In the genomic region with DNA sequence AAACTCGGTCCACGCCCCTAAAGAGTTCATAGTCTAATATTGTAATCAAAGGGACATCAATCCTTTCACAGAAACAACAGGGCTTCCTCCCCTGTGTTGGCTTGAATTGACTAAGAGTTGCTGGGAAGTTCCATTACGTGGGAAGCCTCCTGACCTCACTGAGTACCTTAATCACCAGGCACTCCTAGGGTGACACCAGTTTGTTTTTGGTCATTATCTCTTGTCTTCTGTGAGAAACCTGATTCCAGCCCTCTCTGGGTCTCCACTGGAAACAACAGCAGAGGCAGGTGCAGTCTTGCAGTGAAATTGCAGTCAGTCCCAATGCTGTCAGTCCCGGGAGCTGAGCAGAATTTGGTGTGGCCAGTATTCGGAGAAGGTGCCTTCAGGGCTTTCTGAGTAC, we compare ENCODE assay signal across 25 cellular contexts. TPM values are rescaled to one million over a fixed set of nuclear protein-coding genes. Genes with fewer than 3 reads are reported as not detected.
DNase-seq lines count a peak whose midpoint lies in the region; ATAC-seq and TF ChIP-seq lines count a peak whose summit lies in the region.
"Had no signal": no experiment of that assay in that cellular context is flagged by ENCODE, and none has a peak within 500 bp of the region (broad histone marks: within the 10 kb centered on the region; RNA-seq: fewer than 3 reads in every experiment).

No MANE protein-coding gene starts in this region.

- H3K4me3 ChIP-seq in neural progenitor cell (no peak overlapping the region), adrenal gland (no peak overlapping the region)
- H3K4me3 ChIP-seq: GM12878, testis had no signal

- H3K36me3 ChIP-seq in neural progenitor cell (peaks cover 3% of the 10 kb centered on the region), adrenal gland (replicated peaks in 1 of 2) (no peaks in the 10 kb centered on the region)

- H3K27me3 Mint-ChIP-seq in neural progenitor cell (ENCODE audit: insufficient read depth, low read depth), result peaks cover 12% of the 10 kb centered on the region

- no peak for ATAC-seq in HG03159 (IDR thresholded peaks at IDR 0.05; ENCODE audit: unreplicated experiment)
- ATAC-seq: GM12878; naive thymus-derived CD4-positive, alpha-beta T cell; WTC11 had no signal

- H2AFZ ChIP-seq in neural progenitor cell (replicated peaks), result no peak overlapping the region

- H3K79me2 ChIP-seq in neural progenitor cell (ENCODE audit: low read depth), result no peaks in the 10 kb centered on the region

- H3K27me3 ChIP-seq in neural progenitor cell (no peaks in the 10 kb centered on the region), adrenal gland (no peaks in the 10 kb centered on the region)
- H3K27me3 ChIP-seq: testis had no signal

- peaks cover 68% of the 10 kb centered on the region for H3K4me1 ChIP-seq in neural progenitor cell
- H3K4me1 ChIP-seq in adrenal gland (replicated peaks in 1 of 2), result no peaks in the 10 kb centered on the region

- H4K20me1 ChIP-seq in neural progenitor cell (ENCODE audit: low read depth), result peaks cover 28% of the 10 kb centered on the region

- no peak for TF ChIP-seq CTCF in neural progenitor cell (IDR thresholded peaks at IDR 0.05)
- no peak for TF ChIP-seq CTCF in adrenal gland (IDR thresholded peaks at IDR 0.05)

- WGBS in adrenal gland, 4 donors, result 77 to 90% (median 87%) methylated on average over 5 of the region's 5 CpGs

- peaks cover 86% of the 10 kb centered on the region for H3K4me1 Mint-ChIP-seq in neural progenitor cell
- H3K4me1 Mint-ChIP-seq: B cell, memory B cell had no signal

- TF ChIP-seq POLR2A in adrenal gland (IDR thresholded peaks at IDR 0.05), result no peak

- H3K9me3 ChIP-seq in neural progenitor cell (ENCODE audit: low read depth) (no peaks in the 10 kb centered on the region), adrenal gland (replicated peaks in 1 of 3) (no peaks in the 10 kb centered on the region)
- H3K9me3 ChIP-seq: testis had no signal

- H3K4me2 ChIP-seq in neural progenitor cell, result peak overlapping the region; percentile 33

- DNase-seq in NCI-H1105 treated with DMSO at 0.1 percent for 48 hours (lab: John Stamatoyannopoulos, UW), result peak; percentile 18
- no peak for DNase-seq in NCI-H1105 (lab: John Stamatoyannopoulos, UW)
- peak; percentile 78 for DNase-seq in NCI-H2107 (lab: John Stamatoyannopoulos, UW)
- DNase-seq in SHP77 treated with DMSO at 0.1 percent for 48 hours (lab: John Stamatoyannopoulos, UW), result peak; percentile 56
- DNase-seq in neural progenitor cell (ENCODE audit: low spot score), result peak; percentile 47
- DNase-seq in LoVo (ENCODE audit: low spot score), result no peak
- no peak for DNase-seq in adrenal gland
- DNase-seq: 8988T; amniotic stem cell; central memory CD4-positive, alpha-beta T cell; effector memory CD4-positive, alpha-beta T cell; GDM1; kidney glomerular epithelial cell; MV-4-11; naive thymus-derived CD4-positive, alpha-beta T cell; OCI-M1; small intestine; stimulated activated CD8-positive, alpha-beta memory T cell treated with anti-CD3 and anti-CD28 coated beads, Interleukin-4, amount 100 ng/mL, for 48 hours; testis had no signal

- peak overlapping the region; percentile 33 for H3K27ac Mint-ChIP-seq in neural progenitor cell
- H3K27ac Mint-ChIP-seq: B cell; memory B cell; naive thymus-derived CD4-positive, alpha-beta T cell; WTC11 had no signal

- no peaks in the 10 kb centered on the region for H3K9me3 Mint-ChIP-seq in neural progenitor cell
- H3K9me3 Mint-ChIP-seq: memory B cell; naive thymus-derived CD4-positive, alpha-beta T cell; WTC11 had no signal

- peak overlapping the region; percentile 97 for H3K27ac ChIP-seq in neural progenitor cell
- no peak overlapping the region for H3K27ac ChIP-seq in adrenal gland
- H3K27ac ChIP-seq: testis had no signal

- H3K9ac ChIP-seq in neural progenitor cell, result no peak overlapping the region

- peaks cover 51% of the 10 kb centered on the region for H3F3A ChIP-seq in neural progenitor cell (ENCODE audit: low read depth)

- H3K36me3 Mint-ChIP-seq in neural progenitor cell, result peaks cover 65% of the 10 kb centered on the region
- H3K36me3 Mint-ChIP-seq: memory B cell; naive thymus-derived CD4-positive, alpha-beta T cell; WTC11 had no signal

- intact Hi-C loops in adrenal gland (cut with DNase I), result no loop called here

- no peak overlapping the region for H3K4me3 Mint-ChIP-seq in neural progenitor cell
- H3K4me3 Mint-ChIP-seq: B cell; memory B cell; naive thymus-derived CD4-positive, alpha-beta T cell; WTC11 had no signal

RNA-seq across cellular contexts. Expression of gene BOC, which starts 55.4 kb away (rescaled TPM):
- total RNA-seq in neural progenitor cell (ENCODE audit: low replicate concordance) (35.2 and 57.3 TPM in 2 replicates), adrenal gland (10 to 100 TPM in 4 of 8 donors, 1 to 10 TPM in 4; 6.7 to 22.3 (median 12.4) TPM)
- polyA plus RNA-seq in adrenal gland, result 10 to 100 TPM in 1 of 3 donors, 1 to 10 TPM in 2; 1.9 to 10.2 (median 9.3) TPM
- total RNA-seq: GM12878, NCI-H460 had no signal
- polyA plus RNA-seq: naive thymus-derived CD4-positive, alpha-beta T cell had no signal

Comparison
In these comparisons a context has a peak if more than half of its experiments do, and no peak if none do; other contexts are left out.
1. DNase-seq: peak in NCI-H1105 treated with DMSO at 0.1 percent for 48 hours (single experiment), NCI-H2107 (single experiment), SHP77 treated with DMSO at 0.1 percent for 48 hours (single experiment) and neural progenitor cell (single experiment); none in NCI-H1105 (single experiment), LoVo (single experiment) and adrenal gland (0 of 7).